ENCODE assay signal across 8 cellular contexts in the genomic region with DNA sequence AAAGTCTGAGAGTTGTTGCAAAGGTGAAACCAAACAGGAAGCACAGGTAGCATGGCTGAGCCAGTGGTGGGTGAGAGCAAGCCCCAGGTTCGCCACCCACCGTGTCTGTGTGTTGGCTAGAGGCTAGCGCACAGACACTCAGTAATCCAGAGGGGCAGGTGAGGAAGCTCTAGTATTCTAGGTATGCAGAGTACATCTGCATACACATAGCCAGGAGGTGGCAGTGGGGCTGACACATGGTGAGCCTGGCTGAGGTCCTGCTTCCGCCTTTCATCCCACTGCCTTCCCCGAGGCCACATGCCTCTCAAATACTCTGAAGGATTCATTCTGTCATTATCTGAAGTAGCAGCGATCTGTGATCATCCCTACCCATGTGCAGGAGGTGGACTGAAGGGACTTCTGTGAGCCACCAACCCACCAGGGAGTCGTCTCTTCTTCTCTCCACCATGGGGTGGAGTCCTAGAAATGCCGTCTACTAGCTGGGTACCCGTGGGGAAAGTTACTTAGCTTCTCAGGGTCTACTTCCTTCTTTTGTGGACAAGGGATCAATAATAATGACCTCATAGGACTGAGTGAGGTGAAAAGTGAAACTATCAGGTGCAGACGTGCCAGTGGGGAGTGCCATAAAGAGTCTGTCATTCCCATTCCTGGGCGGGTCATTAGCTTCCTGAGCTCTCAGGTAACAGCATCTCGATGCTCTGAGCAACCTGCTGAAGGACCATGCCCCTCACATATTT. TPM values are rescaled to one million over a fixed set of nuclear protein-coding genes. Genes with fewer than 3 reads are reported as not detected.
DNase-seq lines count a peak whose midpoint lies in the region; ATAC-seq and TF ChIP-seq lines count a peak whose summit lies in the region.

No MANE protein-coding gene starts in this region.

- ATAC-seq in GM19397 (IDR thresholded peaks at IDR 0.05; ENCODE audit: unreplicated experiment) (peak; percentile 73), HG03432 (IDR thresholded peaks at IDR 0.05; ENCODE audit: unreplicated experiment) (peak; percentile 80)

- no peaks in the 10 kb centered on the region for H4K20me1 ChIP-seq in mammary epithelial cell (ENCODE audit: insufficient read depth, low read length)

- dilution Hi-C loops in mammary epithelial cell (cut with HindIII; ENCODE audit: low sequenced_read_pairs) = no loop called here

- H3K4me2 ChIP-seq in mammary epithelial cell (ENCODE audit: insufficient read depth, low read depth, low read length) = no peak overlapping the region

- TF ChIP-seq CTCF in GM10266 (IDR thresholded peaks at IDR 0.05; ENCODE audit: control insufficient read depth, insufficient read depth, low read depth, missing control alignments) (peak; percentile 12), mammary epithelial cell (conservative IDR thresholded peaks at IDR 0.05 in 1 of 2, IDR thresholded peaks at IDR 0.05 in 1 of 2; ENCODE audit: extremely low read depth in 1 of 2, insufficient read depth in 1 of 2, low read depth in 1 of 2, low read length in 2 of 2) (peak; percentile 10 to 25), suprapubic skin (IDR thresholded peaks at IDR 0.05) (no peak)

- peak overlapping the region; percentile 23 for H2AFZ ChIP-seq in mammary epithelial cell (ENCODE audit: low read depth, low read length)

- in situ Hi-C loops in mammary epithelial cell (cut with MboI; ENCODE audit: low sequenced_read_pairs in 2 of 2) = no loop called here

- H3K36me3 ChIP-seq in mammary epithelial cell (ENCODE audit: insufficient read depth, low read length) (peaks cover 5% of the 10 kb centered on the region), suprapubic skin (peaks cover 88% of the 10 kb centered on the region)

- TF ChIP-seq EP300 in suprapubic skin (IDR thresholded peaks at IDR 0.05) = no peak

- CTCF ChIA-PET in mammary epithelial cell (lab: Charles Lee; ENCODE audit: low non-redundant PET) = no interaction called here

- WGBS in mammary epithelial cell (ENCODE audit: low coverage, missing lambda C conversion rate) = 37% methylated on average over 12 of the region's 12 CpGs
- 56% methylated on average over 11 of the region's 12 CpGs for WGBS in suprapubic skin

- H3K4me1 ChIP-seq in mammary epithelial cell (ENCODE audit: insufficient read depth, low read length) (peaks cover 2% of the 10 kb centered on the region), suprapubic skin (no peaks in the 10 kb centered on the region)

- H3K9me3 ChIP-seq in mammary epithelial cell (replicated peaks; ENCODE audit: insufficient read depth, low read length) (no peaks in the 10 kb centered on the region), suprapubic skin (no peaks in the 10 kb centered on the region)

- intact Hi-C loops in mammary epithelial cell (cut with micrococcal nuclease) = no loop called here

- H3K4me3 ChIP-seq in mammary epithelial cell (replicated peaks in 1 of 3; ENCODE audit: insufficient read depth in 1 of 3, low read depth in 2 of 3, low read length in 3 of 3) (no peak overlapping the region), suprapubic skin (no peak overlapping the region)

- H3K27ac ChIP-seq in mammary epithelial cell (ENCODE audit: insufficient read depth, low read depth, low read length) (no peak overlapping the region), suprapubic skin (no peak overlapping the region)

- no peak overlapping the region for H3K9ac ChIP-seq in mammary epithelial cell (ENCODE audit: insufficient read depth, low read length)

- DNase-seq in GM10266 (ENCODE audit: extremely low spot score) (peak; percentile 68), mammary epithelial cell (no peak), COR-L47 (lab: John Stamatoyannopoulos, UW) (no peak), NCI-H345 treated with DMSO at 0.1 percent for 48 hours (lab: John Stamatoyannopoulos, UW; ENCODE audit: unreplicated experiment) (no peak), RKO (ENCODE audit: low spot score) (no peak), suprapubic skin (ENCODE audit: low spot score in 2 of 2) (no peak)

- BruUV-seq in mammary epithelial cell (replicated peaks; lab: Mats Ljungman, UMichigan) = no TSS peak

- no peaks in the 10 kb centered on the region for H3K79me2 ChIP-seq in mammary epithelial cell (ENCODE audit: insufficient read depth, low read length)

- no peak for TF ChIP-seq POLR2A in suprapubic skin (IDR thresholded peaks at IDR 0.05)

- H3K27me3 ChIP-seq in mammary epithelial cell (ENCODE audit: insufficient read depth, low read length) = no peaks in the 10 kb centered on the region
- H3K27me3 ChIP-seq in suprapubic skin = no peaks in the 10 kb centered on the region

RNA-seq across cellular contexts. Expression of gene ICAM2, which starts 36.0 kb away (rescaled TPM):
- total RNA-seq in mammary epithelial cell (1 to 10 TPM in 1 of 2 donors, under 1 TPM in 1; 0.49 to 2.8 TPM), suprapubic skin (10 to 100 TPM in 2 of 4 donors, 1 to 10 TPM in 2; 8.4 to 32.5 (median 14.9) TPM)
- polyA plus RNA-seq in mammary epithelial cell = 0.36 TPM
- polyA minus RNA-seq in mammary epithelial cell = not detected

RNA-seq across cellular contexts. Expression of gene PRR29, which starts 58.3 kb away (rescaled TPM):
- total RNA-seq in mammary epithelial cell (under 1 TPM; under 0.01 to 0.09 TPM), suprapubic skin (under 1 TPM in 1 of 4 donors, not detected in 3; 0.30 TPM)
- 0.09 TPM for polyA plus RNA-seq in mammary epithelial cell
- polyA minus RNA-seq in mammary epithelial cell = 0.31 TPM

Comparison
In these comparisons a context has a peak if more than half of its experiments do, and no peak if none do; other contexts are left out.
1. CTCF ChIP-seq: peak in GM10266 (single experiment) and mammary epithelial cell (2 of 2); none in suprapubic skin (0 of 2).